In the genomic region with DNA sequence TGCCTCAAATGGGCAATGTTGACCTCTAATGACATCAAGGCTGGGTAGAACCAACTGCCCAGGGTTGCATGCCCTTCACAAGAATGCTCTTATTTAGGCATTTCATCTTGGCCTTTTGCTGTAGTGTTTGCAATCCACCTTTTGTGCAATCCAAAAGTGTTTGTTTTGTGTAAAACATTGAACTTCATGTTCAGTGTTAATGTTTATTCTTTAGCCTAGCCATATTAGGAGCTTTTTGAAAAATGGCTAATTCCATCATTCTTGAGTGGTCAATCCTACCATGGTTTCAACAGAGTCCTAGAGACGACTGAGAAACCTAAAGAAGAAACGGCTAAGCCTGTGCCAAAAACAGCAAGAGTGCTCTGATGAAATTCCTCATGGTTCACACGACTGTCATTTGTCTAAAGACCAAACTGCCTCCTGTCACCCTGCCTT, we compare ENCODE assay signal across 24 cellular contexts.
"Had no signal": no experiment of that assay in that cellular context is flagged by ENCODE, and none has a peak within 500 bp of the region (broad histone marks: within the 10 kb centered on the region; RNA-seq: fewer than 3 reads in every experiment).

No MANE protein-coding gene starts in this region.

- H3K27ac Mint-ChIP-seq: activated CD4-positive, alpha-beta T cell treated with anti-CD3 and anti-CD28 coated beads, Interleukin-2, amount 10 ng/mL, durations not matched to agents 7 days and 5 days; activated CD8-positive, alpha-beta T cell treated with anti-CD3 and anti-CD28 coated beads, Interleukin-2, amount 10 ng/mL, durations not matched to agents 7 days and 5 days; activated naive CD4-positive, alpha-beta T cell treated with anti-CD3 and anti-CD28 coated beads, Interleukin-2, amount 50 U/mL, for 24 hours; activated T-helper 1 cell treated with anti-CD3 and anti-CD28 coated beads, Interleukin-12 subunit alpha, Interleukin-12 subunit beta, Interleukin-2, Interleukin-4 antibody, amounts not matched to agents 30 ng/mL and 10 ng/mL and 1 ng/mL, durations not matched to agents 14 hours and 24 hours and 36 hours; brain; natural killer cell treated with Interleukin-12 subunit alpha and Interleukin-12 subunit beta and Interleukin-15 and Interleukin-18, amount 100 ng/mL, for 72 hours had no signal

- H3K27me3 ChIP-seq: gastrocnemius medialis, ovary, upper lobe of left lung had no signal

- DNase-seq: activated CD4-positive, alpha-beta T cell treated with anti-CD3 and anti-CD28 coated beads, Interleukin-2, amount 10 ng/mL, durations not matched to agents 7 days and 5 days; activated CD4-positive, CD25-positive, alpha-beta regulatory T cell treated with anti-CD3 and anti-CD28 coated beads, Interleukin-2, amount 50 U/mL, for 72 hours; activated CD8-positive, alpha-beta T cell treated with anti-CD3 and anti-CD28 coated beads, Interleukin-2, amount 10 ng/mL, durations not matched to agents 7 days and 5 days; activated gamma-delta T cell; anterior cingulate cortex; caudate nucleus; dermis blood vessel endothelial cell; effector CD8-positive, alpha-beta T cell; gastrocnemius medialis; hypothalamus; midbrain; ovary; stimulated activated CD4-positive, alpha-beta T cell treated with anti-CD3 and anti-CD28 coated beads, Interleukin-12 subunit alpha, Interleukin-12 subunit beta, amount 100 ng/mL, for 4 hours; stimulated activated CD4-positive, alpha-beta T cell treated with anti-CD3 and anti-CD28 coated beads, Interleukin-4, amount 100 ng/mL, for 4 hours; stimulated activated naive CD8-positive, alpha-beta T cell treated with anti-CD3 and anti-CD28 coated beads, Interleukin-15, Interleukin-2, amounts not matched to agents 100 U/mL and 50 U/mL, for 24 hours; SW 1271; T-helper 2 cell; upper lobe of left lung; WERI-Rb-1 had no signal

- H3K4me3 ChIP-seq: gastrocnemius medialis, ovary, prostate gland, upper lobe of left lung had no signal

- H3K36me3 Mint-ChIP-seq: activated naive CD4-positive, alpha-beta T cell treated with anti-CD3 and anti-CD28 coated beads, Interleukin-2, amount 50 U/mL, for 24 hours; brain; natural killer cell treated with Interleukin-12 subunit alpha and Interleukin-12 subunit beta and Interleukin-15 and Interleukin-18, amount 100 ng/mL, for 72 hours had no signal

- H3K9me3 ChIP-seq: ovary, prostate gland, upper lobe of left lung had no signal

- H3K27me3 Mint-ChIP-seq: activated naive CD4-positive, alpha-beta T cell treated with anti-CD3 and anti-CD28 coated beads, Interleukin-2, amount 50 U/mL, for 24 hours; brain had no signal

- H3K4me3 Mint-ChIP-seq: activated CD4-positive, alpha-beta T cell treated with anti-CD3 and anti-CD28 coated beads, Interleukin-2, amount 10 ng/mL, durations not matched to agents 7 days and 5 days; activated CD8-positive, alpha-beta T cell treated with anti-CD3 and anti-CD28 coated beads, Interleukin-2, amount 10 ng/mL, durations not matched to agents 7 days and 5 days; activated naive CD4-positive, alpha-beta T cell treated with anti-CD3 and anti-CD28 coated beads, Interleukin-2, amount 50 U/mL, for 24 hours; activated T-helper 1 cell treated with anti-CD3 and anti-CD28 coated beads, Interleukin-12 subunit alpha, Interleukin-12 subunit beta, Interleukin-2, Interleukin-4 antibody, amounts not matched to agents 30 ng/mL and 10 ng/mL and 1 ng/mL, durations not matched to agents 14 hours and 24 hours and 36 hours; brain; natural killer cell treated with Interleukin-12 subunit alpha and Interleukin-12 subunit beta and Interleukin-15 and Interleukin-18, amount 100 ng/mL, for 72 hours had no signal

- H3K4me1 ChIP-seq: prostate gland had no signal

- H3K27ac ChIP-seq: gastrocnemius medialis, ovary, prostate gland, upper lobe of left lung, WERI-Rb-1 had no signal

- H3K36me3 ChIP-seq: gastrocnemius medialis, ovary, prostate gland, upper lobe of left lung, WERI-Rb-1 had no signal

- H3K9me3 Mint-ChIP-seq: activated naive CD4-positive, alpha-beta T cell treated with anti-CD3 and anti-CD28 coated beads, Interleukin-2, amount 50 U/mL, for 24 hours; brain; natural killer cell treated with Interleukin-12 subunit alpha and Interleukin-12 subunit beta and Interleukin-15 and Interleukin-18, amount 100 ng/mL, for 72 hours had no signal

- ATAC-seq: activated CD8-positive, alpha-beta T cell treated with anti-CD3 and anti-CD28 coated beads, Interleukin-2, amount 10 ng/mL, durations not matched to agents 7 days and 5 days; gastrocnemius medialis; natural killer cell treated with Interleukin-12 subunit alpha and Interleukin-12 subunit beta and Interleukin-15 and Interleukin-18, amount 100 ng/mL, for 72 hours; stimulated activated naive CD8-positive, alpha-beta T cell treated with anti-CD3 and anti-CD28 coated beads, Interleukin-15, Interleukin-2, amounts not matched to agents 100 U/mL and 50 U/mL, for 24 hours had no signal
